Comparison of ENCODE assay signal across 8 cellular contexts in genomic region chr14:102320671-102321455, GRCh38. TPM values are rescaled to one million over a fixed set of nuclear protein-coding genes. Genes with fewer than 3 reads are reported as not detected.
DNase-seq lines count a peak whose midpoint lies in the region; TF ChIP-seq lines count a peak whose summit lies in the region.

No MANE protein-coding gene starts in this region.

- TF ChIP-seq CTCF in adrenal gland (IDR thresholded peaks at IDR 0.05), result no peak

- peak overlapping the region in 4 of 5 donors; percentile 13 to 98 (median 91) for H3K27ac ChIP-seq in adrenal gland
- peak overlapping the region; percentile 97 for H3K27ac ChIP-seq in layer of hippocampus (ENCODE audit: low read depth, low read length)
- peak overlapping the region; percentile 84 for H3K27ac ChIP-seq in temporal lobe (ENCODE audit: low read depth, low read length)

- H3K9me3 ChIP-seq in adrenal gland (replicated peaks in 1 of 3), result no peaks in the 10 kb centered on the region

- peak overlapping the region; percentile 88 for H3K4me3 Mint-ChIP-seq in T-helper 2 cell treated with Interferon-gamma antibody and Interleukin-4, amounts not matched to agents 5 μg/mL and 100 μg/mL, for 36 hours

- H3K27me3 ChIP-seq in adrenal gland (no peaks in the 10 kb centered on the region), layer of hippocampus (ENCODE audit: control insufficient read depth, insufficient read depth, low read length) (no peaks in the 10 kb centered on the region)

- H3K27me3 Mint-ChIP-seq in T-helper 2 cell treated with Interferon-gamma antibody and Interleukin-4, amounts not matched to agents 5 μg/mL and 100 μg/mL, for 36 hours (ENCODE audit: low read depth), result no peaks in the 10 kb centered on the region

- H3K36me3 Mint-ChIP-seq in T-helper 2 cell treated with Interferon-gamma antibody and Interleukin-4, amounts not matched to agents 5 μg/mL and 100 μg/mL, for 36 hours (ENCODE audit: low read depth), result peaks cover 4% of the 10 kb centered on the region

- H3K27ac Mint-ChIP-seq in T-helper 2 cell treated with Interferon-gamma antibody and Interleukin-4, amounts not matched to agents 5 μg/mL and 100 μg/mL, for 36 hours, result peak overlapping the region; percentile 87

- WGBS in adrenal gland, 4 donors, result 92 to 93% (median 93%) methylated on average over 15 to 17 of the region's 17 CpGs

- no peaks in the 10 kb centered on the region for H3K9me3 Mint-ChIP-seq in T-helper 2 cell treated with Interferon-gamma antibody and Interleukin-4, amounts not matched to agents 5 μg/mL and 100 μg/mL, for 36 hours

- peak overlapping the region in 3 of 4 donors; percentile 4 to 82 (median 60) for H3K4me3 ChIP-seq in adrenal gland

- no peak for TF ChIP-seq POLR2A in adrenal gland (IDR thresholded peaks at IDR 0.05)

- intact Hi-C loops in adrenal gland (cut with DNase I), result loop anchor here in 1 of 2 donors (10.0 kb wide), 1 partner anchor 194 kb away; no protein-coding TSS in a partner anchor

- peaks cover 38% of the 10 kb centered on the region for H3K4me1 Mint-ChIP-seq in T-helper 2 cell treated with Interferon-gamma antibody and Interleukin-4, amounts not matched to agents 5 μg/mL and 100 μg/mL, for 36 hours (ENCODE audit: low read depth)

- peaks cover 6 to 39% of the 10 kb centered on the region in 2 donors for H3K4me1 ChIP-seq in adrenal gland (replicated peaks in 1 of 2)

- no peak for DNase-seq in T-helper 2 cell treated with Interferon-gamma antibody and Interleukin-4, amounts not matched to agents 5 μg/mL and 100 μg/mL, for 36 hours (ENCODE audit: low spot score)
- no peak for DNase-seq in T-helper 2 cell
- DNase-seq in adrenal gland, result no peak
- DNase-seq in AG08395 (ENCODE audit: low spot score), result no peak
- DNase-seq in DMS114 treated with DMSO at 0.1 percent for 48 hours (lab: John Stamatoyannopoulos, UW; ENCODE audit: unreplicated experiment), result no peak
- DNase-seq in NCI-H128 (lab: John Stamatoyannopoulos, UW; ENCODE audit: unreplicated experiment), result no peak

- peaks cover 0 to 5% of the 10 kb centered on the region in 2 donors for H3K36me3 ChIP-seq in adrenal gland (replicated peaks in 1 of 2)

RNA-seq across cellular contexts. Expression of gene ZNF839, which starts 1.3 kb away (rescaled TPM):
- 10 to 100 TPM in 6 of 8 donors, 1 to 10 TPM in 2; 7.4 to 23.1 (median 14.1) TPM for total RNA-seq in adrenal gland
- polyA plus RNA-seq in adrenal gland, result 10 to 100 TPM in 2 of 3 donors, 1 to 10 TPM in 1; 7.8 to 28.2 (median 27.6) TPM
- total RNA-seq in temporal lobe, result 6.9 TPM

RNA-seq across cellular contexts. Expression of gene MOK, which starts 15.9 kb away (rescaled TPM):
- 10 to 100 TPM; 10.1 to 33.1 (median 16.4) TPM for total RNA-seq in adrenal gland
- polyA plus RNA-seq in adrenal gland, result 10 to 100 TPM; 15.4 to 54.4 (median 38.5) TPM
- 22.9 TPM for total RNA-seq in temporal lobe

RNA-seq across cellular contexts. Expression of gene CINP, which starts 41.8 kb away (rescaled TPM):
- total RNA-seq in adrenal gland, result 10 to 100 TPM; 38.3 to 76.0 (median 41.5) TPM
- polyA plus RNA-seq in adrenal gland, result 10 to 100 TPM; 39.2 to 92.6 (median 86.6) TPM
- 27.8 TPM for total RNA-seq in temporal lobe

RNA-seq across cellular contexts. Expression of gene TECPR2, which starts 41.9 kb away (rescaled TPM):
- total RNA-seq in adrenal gland (10 to 100 TPM; 12.0 to 74.3 (median 27.4) TPM), temporal lobe (18.4 TPM)
- polyA plus RNA-seq in adrenal gland, result 10 to 100 TPM in 1 of 3 donors, 1 to 10 TPM in 2; 5.1 to 12.1 (median 8.3) TPM
